31 cellular contexts compared by ENCODE assay signal in genomic region chr9:90611568-90611967, GRCh38. TPM values are rescaled to one million over a fixed set of nuclear protein-coding genes. Genes with fewer than 3 reads are reported as not detected.
"Had no signal": no experiment of that assay in that cellular context is flagged by ENCODE, and none has a peak within 500 bp of the region (broad histone marks: within the 10 kb centered on the region; RNA-seq: fewer than 3 reads in every experiment).

No MANE protein-coding gene starts in this region.

- H3K27me3 ChIP-seq: breast epithelium, colonic mucosa, sigmoid colon, transverse colon had no signal

- H3K36me3 Mint-ChIP-seq: activated naive CD8-positive, alpha-beta T cell treated with anti-CD3 and anti-CD28 coated beads, Interleukin-2, amount 10 ng/mL, durations not matched to agents 7 days and 5 days; natural killer cell treated with Interleukin-12 subunit alpha and Interleukin-12 subunit beta and Interleukin-15 and Interleukin-18, amount 100 ng/mL, for 72 hours; stimulated activated effector memory CD8-positive, alpha-beta T cell treated with anti-CD3 and anti-CD28 coated beads, Interleukin-12 subunit alpha, Interleukin-12 subunit beta, amount 100 ng/mL, for 72 hours had no signal

- H3K9me3 ChIP-seq: breast epithelium, colonic mucosa, left lung, lower lobe of right lung, mucosa of descending colon, prostate gland, sigmoid colon, transverse colon had no signal

- H3K4me1 Mint-ChIP-seq: activated naive CD8-positive, alpha-beta T cell treated with anti-CD3 and anti-CD28 coated beads, Interleukin-2, amount 10 ng/mL, durations not matched to agents 7 days and 5 days; stimulated activated effector memory CD8-positive, alpha-beta T cell treated with anti-CD3 and anti-CD28 coated beads, Interleukin-12 subunit alpha, Interleukin-12 subunit beta, amount 100 ng/mL, for 72 hours; stimulated activated naive CD8-positive, alpha-beta T cell treated with anti-CD3 and anti-CD28 coated beads, Interleukin-15, amount 100 ng/mL, for 72 hours had no signal

- H3K4me1 ChIP-seq: breast epithelium, colonic mucosa, left lung, lower lobe of right lung, prostate gland, sigmoid colon, transverse colon had no signal

- H3K4me3 Mint-ChIP-seq: activated naive CD4-positive, alpha-beta T cell treated with anti-CD3 and anti-CD28 coated beads for 36 hours; activated naive CD8-positive, alpha-beta T cell treated with anti-CD3 and anti-CD28 coated beads, Interleukin-2, amount 10 ng/mL, durations not matched to agents 7 days and 5 days; natural killer cell treated with Interleukin-12 subunit alpha and Interleukin-12 subunit beta and Interleukin-15 and Interleukin-18, amount 100 ng/mL, for 72 hours; stimulated activated effector memory CD8-positive, alpha-beta T cell treated with anti-CD3 and anti-CD28 coated beads, Interleukin-12 subunit alpha, Interleukin-12 subunit beta, amount 100 ng/mL, for 72 hours; stimulated activated naive CD8-positive, alpha-beta T cell treated with anti-CD3 and anti-CD28 coated beads, Interleukin-15, amount 100 ng/mL, for 72 hours had no signal

- H3K9me3 Mint-ChIP-seq: activated naive CD4-positive, alpha-beta T cell treated with anti-CD3 and anti-CD28 coated beads for 36 hours; activated naive CD8-positive, alpha-beta T cell treated with anti-CD3 and anti-CD28 coated beads, Interleukin-2, amount 10 ng/mL, durations not matched to agents 7 days and 5 days; natural killer cell treated with Interleukin-12 subunit alpha and Interleukin-12 subunit beta and Interleukin-15 and Interleukin-18, amount 100 ng/mL, for 72 hours; stimulated activated effector memory CD8-positive, alpha-beta T cell treated with anti-CD3 and anti-CD28 coated beads, Interleukin-12 subunit alpha, Interleukin-12 subunit beta, amount 100 ng/mL, for 72 hours; stimulated activated naive CD8-positive, alpha-beta T cell treated with anti-CD3 and anti-CD28 coated beads, Interleukin-15, amount 100 ng/mL, for 72 hours had no signal

- ATAC-seq: activated CD4-positive, CD25-positive, alpha-beta regulatory T cell treated with anti-CD3 and anti-CD28 coated beads, Interleukin-2, amount 50 U/mL, for 24 hours; left lung; lower lobe of right lung; mucosa of descending colon; natural killer cell treated with Interleukin-12 subunit alpha and Interleukin-12 subunit beta and Interleukin-15 and Interleukin-18, amount 100 ng/mL, for 72 hours; stimulated activated effector memory CD8-positive, alpha-beta T cell treated with anti-CD3 and anti-CD28 coated beads, Interleukin-12 subunit alpha, Interleukin-12 subunit beta, amount 100 ng/mL, for 72 hours; stimulated activated naive CD8-positive, alpha-beta T cell treated with anti-CD3 and anti-CD28 coated beads, Interleukin-15, amount 100 ng/mL, for 72 hours had no signal

- FAIRE-seq: frontal cortex, small intestine, TTC549 had no signal

- H3K36me3 ChIP-seq: breast epithelium, colonic mucosa, left lung, lower lobe of right lung, prostate gland, sigmoid colon, transverse colon had no signal

- H3K4me3 ChIP-seq: breast epithelium, colonic mucosa, left lung, lower lobe of right lung, mucosa of descending colon, prostate gland, sigmoid colon, transverse colon had no signal

- H3K27ac ChIP-seq: breast epithelium, colonic mucosa, left lung, lower lobe of right lung, prostate gland, sigmoid colon, transverse colon, WERI-Rb-1 had no signal

- DNase-seq: activated CD4-positive, alpha-beta T cell treated with anti-CD3 and anti-CD28 coated beads for 48 hours; activated CD4-positive, alpha-beta T cell treated with anti-CD3 and anti-CD28 coated beads, Interleukin-2, amount 50 U/mL, for 48 hours; activated CD8-positive, alpha-beta memory T cell treated with anti-CD3 and anti-CD28 coated beads for 24 hours; activated effector memory CD4-positive, alpha-beta T cell treated with Interleukin-2 at 50 U/mL for 16 hours; activated naive CD4-positive, alpha-beta T cell treated with anti-CD3 and anti-CD28 coated beads for 36 hours; activated naive CD8-positive, alpha-beta T cell treated with anti-CD3 and anti-CD28 coated beads, Interleukin-2, amount 10 ng/mL, durations not matched to agents 7 days and 5 days; amniotic stem cell; central memory CD4-positive, alpha-beta T cell; colonic mucosa; effector memory CD4-positive, alpha-beta T cell; kidney glomerular epithelial cell; lower lobe of right lung; mucosa of descending colon; retina; sigmoid colon; small intestine; stimulated activated CD4-positive, alpha-beta T cell treated with anti-CD3 and anti-CD28 coated beads, Interleukin-4, amount 100 ng/mL, for 24 hours; stimulated activated naive CD8-positive, alpha-beta T cell treated with anti-CD3 and anti-CD28 coated beads, Interleukin-15, amount 100 ng/mL, for 72 hours; T-helper 9 cell; transverse colon; WERI-Rb-1 had no signal

- H3K27ac Mint-ChIP-seq: activated naive CD4-positive, alpha-beta T cell treated with anti-CD3 and anti-CD28 coated beads for 36 hours; activated naive CD8-positive, alpha-beta T cell treated with anti-CD3 and anti-CD28 coated beads, Interleukin-2, amount 10 ng/mL, durations not matched to agents 7 days and 5 days; natural killer cell treated with Interleukin-12 subunit alpha and Interleukin-12 subunit beta and Interleukin-15 and Interleukin-18, amount 100 ng/mL, for 72 hours; stimulated activated effector memory CD8-positive, alpha-beta T cell treated with anti-CD3 and anti-CD28 coated beads, Interleukin-12 subunit alpha, Interleukin-12 subunit beta, amount 100 ng/mL, for 72 hours had no signal

RNA-seq across cellular contexts. Expression of gene DIRAS2, which starts 31.1 kb away (rescaled TPM):
- total RNA-seq: activated naive CD4-positive, alpha-beta T cell treated with anti-CD3 and anti-CD28 coated beads for 36 hours; activated naive CD8-positive, alpha-beta T cell treated with anti-CD3 and anti-CD28 coated beads, Interleukin-2, amount 10 ng/mL, durations not matched to agents 7 days and 5 days; lower lobe of right lung; mesenteric fat pad; natural killer cell treated with Interleukin-12 subunit alpha and Interleukin-12 subunit beta and Interleukin-15 and Interleukin-18, amount 100 ng/mL, for 72 hours; T-helper 1 cell treated with Interleukin-12 subunit alpha and Interleukin-12 subunit beta and Interleukin-4 antibody, amounts not matched to agents 30 ng/mL and 1 ng/mL, for 36 hours had no signal
